Comparison of ENCODE assay signal across 11 cellular contexts in the genomic region with DNA sequence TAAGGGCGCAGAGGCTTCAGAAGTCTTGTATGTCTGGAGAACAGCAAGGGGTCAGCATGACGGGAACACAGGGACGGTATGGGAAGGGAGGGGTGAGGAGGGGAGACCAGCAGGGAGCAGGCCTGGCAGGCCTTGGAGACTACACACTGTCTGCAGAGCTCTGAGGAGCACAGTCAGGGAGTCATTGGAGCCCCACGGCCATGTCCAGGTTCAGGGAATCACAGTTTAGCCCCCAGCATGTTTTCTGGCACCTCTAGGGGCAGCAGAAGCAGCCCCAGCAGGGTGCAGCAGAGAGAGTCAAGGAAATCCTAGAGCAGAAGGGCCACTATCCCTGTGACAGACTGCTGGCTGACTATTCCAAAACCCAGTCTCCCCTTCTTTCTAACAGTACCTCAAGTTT. TPM values are rescaled to one million over a fixed set of nuclear protein-coding genes. Genes with fewer than 3 reads are reported as not detected.
DNase-seq lines count a peak whose midpoint lies in the region; ATAC-seq lines count a peak whose summit lies in the region.
"Had no signal": no experiment of that assay in that cellular context is flagged by ENCODE, and none has a peak within 500 bp of the region (broad histone marks: within the 10 kb centered on the region; RNA-seq: fewer than 3 reads in every experiment).

No MANE protein-coding gene starts in this region.

- H3K36me3 Mint-ChIP-seq in stimulated activated naive CD8-positive, alpha-beta T cell treated with anti-CD3 and anti-CD28 coated beads, Interleukin-15, Interleukin-2, amounts not matched to agents 100 ng/mL and 50 ng/mL, for 24 hours (ENCODE audit: low read depth): peaks cover 19% of the 10 kb centered on the region

- peaks cover 18% of the 10 kb centered on the region for H3K27me3 Mint-ChIP-seq in stimulated activated naive CD8-positive, alpha-beta T cell treated with anti-CD3 and anti-CD28 coated beads, Interleukin-15, Interleukin-2, amounts not matched to agents 100 ng/mL and 50 ng/mL, for 24 hours

- H3K4me1 Mint-ChIP-seq in stimulated activated naive CD8-positive, alpha-beta T cell treated with anti-CD3 and anti-CD28 coated beads, Interleukin-15, Interleukin-2, amounts not matched to agents 100 ng/mL and 50 ng/mL, for 24 hours (ENCODE audit: low read depth): peaks cover 44% of the 10 kb centered on the region

- H3K27ac Mint-ChIP-seq in stimulated activated naive CD8-positive, alpha-beta T cell treated with anti-CD3 and anti-CD28 coated beads, Interleukin-15, Interleukin-2, amounts not matched to agents 100 ng/mL and 50 ng/mL, for 24 hours: peak overlapping the region; percentile 77

- ATAC-seq in stimulated activated naive CD8-positive, alpha-beta T cell treated with anti-CD3 and anti-CD28 coated beads, Interleukin-15, Interleukin-2, amounts not matched to agents 100 U/mL and 50 U/mL, for 24 hours: no peak
- ATAC-seq in HG03354 (IDR thresholded peaks at IDR 0.05; ENCODE audit: poor library complexity, severe bottlenecking, unreplicated experiment): no peak
- ATAC-seq: left ventricle myocardium superior, right cardiac atrium had no signal

- H3K9me3 Mint-ChIP-seq in stimulated activated naive CD8-positive, alpha-beta T cell treated with anti-CD3 and anti-CD28 coated beads, Interleukin-15, Interleukin-2, amounts not matched to agents 100 ng/mL and 50 ng/mL, for 24 hours: no peaks in the 10 kb centered on the region

- H3K4me3 Mint-ChIP-seq in stimulated activated naive CD8-positive, alpha-beta T cell treated with anti-CD3 and anti-CD28 coated beads, Interleukin-15, Interleukin-2, amounts not matched to agents 100 ng/mL and 50 ng/mL, for 24 hours: no peak overlapping the region

- DNase-seq in stimulated activated naive CD8-positive, alpha-beta T cell treated with anti-CD3 and anti-CD28 coated beads, Interleukin-15, Interleukin-2, amounts not matched to agents 100 U/mL and 50 U/mL, for 24 hours: no peak
- peak; percentile 33 for DNase-seq in NAMALWA (ENCODE audit: low spot score)
- peak; percentile 52 for DNase-seq in cerebellum (ENCODE audit: low spot score)
- no peak for DNase-seq in activated effector memory CD4-positive, alpha-beta T cell treated with anti-CD3 and anti-CD28 coated beads, Interleukin-2, amount 50 U/mL, for 16 hours
- DNase-seq in DMS153 (lab: John Stamatoyannopoulos, UW): no peak
- no peak for DNase-seq in AG08396 (ENCODE audit: low spot score)
- DNase-seq: left ventricle myocardium superior, NCI-H1048, right cardiac atrium had no signal

RNA-seq across cellular contexts. Expression of gene LAMP3, which starts 3.2 kb away (rescaled TPM):
- total RNA-seq in cerebellum: 0.18 TPM
- total RNA-seq: left ventricle myocardium superior had no signal

Comparison
In these comparisons a context has a peak if more than half of its experiments do, and no peak if none do; other contexts are left out.
1. DNase-seq: peak in NAMALWA (single experiment) and cerebellum (single experiment); none in stimulated activated naive CD8-positive, alpha-beta T cell treated with anti-CD3 and anti-CD28 coated beads, Interleukin-15, Interleukin-2, amounts not matched to agents 100 U/mL and 50 U/mL, for 24 hours (single experiment), activated effector memory CD4-positive, alpha-beta T cell treated with anti-CD3 and anti-CD28 coated beads, Interleukin-2, amount 50 U/mL, for 16 hours (single experiment), DMS153 (single experiment) and AG08396 (single experiment).